8 cellular contexts compared by ENCODE assay signal in the genomic region with DNA sequence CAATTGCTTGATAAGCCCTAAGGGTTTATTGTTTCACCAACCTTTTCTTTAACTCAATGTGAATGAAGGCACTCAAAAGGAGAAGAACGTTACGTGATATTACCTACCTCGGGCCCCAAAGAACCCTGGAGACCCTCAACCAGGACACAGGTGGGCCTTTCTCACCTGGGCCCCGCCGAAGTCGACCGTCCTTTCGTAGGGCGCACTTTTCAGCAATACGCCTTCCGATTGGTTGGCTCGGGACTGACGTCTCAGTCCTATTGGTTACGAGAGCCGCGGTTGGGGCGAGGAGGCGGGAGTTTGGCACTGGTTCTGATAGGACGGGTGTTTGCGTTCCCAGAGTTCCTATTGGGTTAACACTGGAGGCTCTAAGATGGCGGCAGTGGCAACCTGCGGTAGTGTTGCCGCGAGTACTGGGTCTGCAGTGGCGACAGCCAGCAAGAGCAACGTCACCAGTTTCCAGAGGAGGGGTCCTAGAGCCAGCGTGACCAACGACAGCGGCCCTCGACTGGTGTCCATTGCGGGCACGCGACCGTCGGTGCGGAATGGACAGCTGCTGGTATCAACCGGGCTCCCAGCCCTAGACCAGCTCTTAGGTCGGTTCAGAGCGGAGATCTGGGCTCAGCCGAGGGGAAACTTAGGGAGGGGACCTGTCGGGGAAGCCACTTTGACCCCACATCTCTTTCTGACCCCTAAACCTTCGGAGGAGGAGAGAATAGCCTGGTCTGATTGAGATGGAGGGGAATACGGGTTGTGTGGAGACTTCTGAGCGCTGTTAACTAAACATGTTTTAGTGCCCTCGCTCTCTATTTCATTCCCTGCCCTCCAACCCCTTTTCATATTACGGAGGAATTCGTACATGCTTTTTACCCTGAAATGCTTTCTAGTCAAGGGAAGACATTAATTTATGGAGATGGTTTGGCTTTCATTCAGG. TPM values are rescaled to one million over a fixed set of nuclear protein-coding genes. Genes with fewer than 3 reads are reported as not detected.
DNase-seq lines count a peak whose midpoint lies in the region; ATAC-seq and TF ChIP-seq lines count a peak whose summit lies in the region.

A gene with protein sequence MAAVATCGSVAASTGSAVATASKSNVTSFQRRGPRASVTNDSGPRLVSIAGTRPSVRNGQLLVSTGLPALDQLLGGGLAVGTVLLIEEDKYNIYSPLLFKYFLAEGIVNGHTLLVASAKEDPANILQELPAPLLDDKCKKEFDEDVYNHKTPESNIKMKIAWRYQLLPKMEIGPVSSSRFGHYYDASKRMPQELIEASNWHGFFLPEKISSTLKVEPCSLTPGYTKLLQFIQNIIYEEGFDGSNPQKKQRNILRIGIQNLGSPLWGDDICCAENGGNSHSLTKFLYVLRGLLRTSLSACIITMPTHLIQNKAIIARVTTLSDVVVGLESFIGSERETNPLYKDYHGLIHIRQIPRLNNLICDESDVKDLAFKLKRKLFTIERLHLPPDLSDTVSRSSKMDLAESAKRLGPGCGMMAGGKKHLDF (plus strand): TSS at position 356 of the 934 bp plus-strand sequence. CDS start 18 bp downstream, at position 374.
A gene with protein sequence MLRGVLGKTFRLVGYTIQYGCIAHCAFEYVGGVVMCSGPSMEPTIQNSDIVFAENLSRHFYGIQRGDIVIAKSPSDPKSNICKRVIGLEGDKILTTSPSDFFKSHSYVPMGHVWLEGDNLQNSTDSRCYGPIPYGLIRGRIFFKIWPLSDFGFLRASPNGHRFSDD (minus strand): TSS at position 211 of the 934 bp plus-strand sequence. CDS start 46,346 bp downstream, outside the sequence.

- H3K36me3 Mint-ChIP-seq in CD14-positive monocyte = peaks cover 0 to 1% of the 10 kb centered on the region in 2 donors

- H3K27me3 ChIP-seq in dorsolateral prefrontal cortex = no peaks in the 10 kb centered on the region

- WGBS in lower leg skin, 2 donors = 0% methylated on average over 43 to 47 of the region's 47 CpGs

- H3K27me3 Mint-ChIP-seq in CD14-positive monocyte (ENCODE audit: low read depth in 3 of 3) = no peaks in the 10 kb centered on the region

- peak within 1 kb of the TSS; percentile 7 to 95 (median 84) for H3K27ac ChIP-seq in dorsolateral prefrontal cortex

- ATAC-seq in GM19397 (IDR thresholded peaks at IDR 0.05; ENCODE audit: unreplicated experiment) = peak; percentile 100
- peak; percentile 100 for ATAC-seq in HG03571 (IDR thresholded peaks at IDR 0.05; ENCODE audit: unreplicated experiment)

- H3K4me1 Mint-ChIP-seq in CD14-positive monocyte = peaks cover 22% of the 10 kb centered on the region

- DNase-seq in CD14-positive monocyte (ENCODE audit: low spot score) (peak; percentile 95), NCI-H82 (lab: John Stamatoyannopoulos, UW) (peak; percentile 98), dorsolateral prefrontal cortex (peak; percentile 92 to 98 (median 97)), lower leg skin (ENCODE audit: low spot score in 2 of 2) (peak; percentile 97 to 99)
- DNase-seq in activated CD4-positive, alpha-beta T cell treated with anti-CD3 and anti-CD28 coated beads, Interleukin-2, amount 50 U/mL, for 48 hours = peak; percentile 94 to 97
- peak; percentile 88 to 93 for DNase-seq in stimulated activated CD4-positive, alpha-beta T cell treated with anti-CD3 and anti-CD28 coated beads, Interleukin-4, amount 100 ng/mL, for 48 hours (ENCODE audit: low read depth in 2 of 2)

- TF ChIP-seq CTCF in CD14-positive monocyte (IDR thresholded peaks at IDR 0.05) (no peak), dorsolateral prefrontal cortex (IDR thresholded peaks at IDR 0.05 in 54 of 56, conservative IDR thresholded peaks at IDR 0.05 in 2 of 56; ENCODE audit: low read depth in 1 of 56, partially characterized antibody in 56 of 56) (peak in 23 of 56 donors; percentile 6 to 41 (median 22)), lower leg skin (IDR thresholded peaks at IDR 0.05) (no peak)

- intact Hi-C loops in CD14-positive monocyte (cut with micrococcal nuclease) = loop anchor here (10.0 kb wide), 1 partner anchor 145 kb away; a partner anchor contains a TSS
- intact Hi-C loops in dorsolateral prefrontal cortex (cut with DNase I) = no loop called here
- intact Hi-C loops in lower leg skin (cut with DNase I; ENCODE audit: low total_unique reads) = no loop called here

- H3K4me3 ChIP-seq in dorsolateral prefrontal cortex = peak within 1 kb of the TSS; percentile 72 to 98 (median 89)
- H3K4me3 ChIP-seq in lower leg skin (ENCODE audit: low read depth, poor library complexity, severe bottlenecking) = peak within 1 kb of the TSS; percentile 85

- H3K27ac Mint-ChIP-seq in CD14-positive monocyte = peak within 1 kb of the TSS; percentile 91 to 98 (median 95)

- H3K9me3 Mint-ChIP-seq in CD14-positive monocyte = no peaks in the 10 kb centered on the region

- no peak for TF ChIP-seq POLR2A in lower leg skin (IDR thresholded peaks at IDR 0.05)

- H3K4me3 Mint-ChIP-seq in CD14-positive monocyte = peak within 1 kb of the TSS; percentile 98 to 100

RNA-seq across cellular contexts. Expression of the first gene that starts in this region (rescaled TPM):
- 10 to 100 TPM; 16.4 to 17.8 TPM for polyA plus RNA-seq in CD14-positive monocyte
- total RNA-seq in dorsolateral prefrontal cortex (10 to 100 TPM; 18.9 to 42.6 (median 27.0) TPM), lower leg skin (10 to 100 TPM; 20.6 to 23.3 (median 22.2) TPM)

RNA-seq across cellular contexts. Expression of the second gene that starts in this region (rescaled TPM):
- 1 to 10 TPM; 4.7 to 5.0 TPM for polyA plus RNA-seq in CD14-positive monocyte
- total RNA-seq in dorsolateral prefrontal cortex (10 to 100 TPM; 13.9 to 61.2 (median 26.3) TPM), lower leg skin (10 to 100 TPM in 3 of 4 donors, 1 to 10 TPM in 1; 6.8 to 79.9 (median 26.4) TPM)

Comparison
In these comparisons a context has a peak if more than half of its experiments do, and no peak if none do; other contexts are left out.
1. Peak in every context shown above with its lines: DNase-seq, ATAC-seq, H3K4me3 ChIP-seq and H3K27ac ChIP-seq.
2. intact Hi-C loops: an anchor here in CD14-positive monocyte (10.0 kb wide); none called in dorsolateral prefrontal cortex and lower leg skin.